In the genomic region with DNA sequence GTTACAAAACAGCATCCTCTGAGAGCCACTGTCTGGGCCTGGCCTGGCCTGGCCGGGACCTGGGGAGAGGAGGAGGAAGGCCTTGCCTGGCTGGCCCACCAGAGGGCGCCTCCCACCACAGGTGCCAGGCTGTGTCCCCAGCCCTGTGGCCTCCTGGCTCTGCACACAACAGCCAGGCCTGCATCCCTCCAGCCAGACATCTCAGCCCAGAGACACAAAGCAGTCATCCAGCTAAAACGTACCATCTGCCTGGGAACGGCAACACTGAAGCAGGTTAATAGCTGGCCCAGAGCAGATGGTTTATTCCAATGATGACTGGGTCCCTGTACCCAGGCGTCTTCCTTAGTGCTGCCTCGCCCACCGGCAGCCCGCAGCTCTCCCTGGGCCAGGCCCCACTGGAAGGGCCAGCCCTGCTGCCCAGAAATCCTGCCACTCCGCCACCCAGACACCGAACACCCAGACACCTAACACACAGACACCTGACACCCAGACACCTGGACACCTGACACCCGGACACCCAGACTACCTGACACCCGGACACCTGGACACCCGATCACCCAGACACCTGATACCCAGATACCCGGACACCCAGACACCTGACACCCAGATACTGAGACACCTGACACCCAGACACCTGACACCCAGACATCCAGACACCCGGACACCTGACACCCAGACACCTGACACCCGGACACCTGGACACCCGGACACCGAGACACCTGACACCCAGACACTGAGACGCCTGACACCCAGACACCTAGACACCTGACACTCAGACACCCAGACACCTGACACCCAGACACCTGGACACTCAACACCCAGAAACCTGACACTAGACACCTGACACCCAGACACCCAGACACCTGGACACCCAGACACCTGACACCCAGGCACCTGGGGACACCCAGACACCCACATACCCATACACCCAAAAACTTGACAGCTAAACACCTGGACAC, we compare ENCODE assay signal across 8 cellular contexts. TPM values are rescaled to one million over a fixed set of nuclear protein-coding genes. Genes with fewer than 3 reads are reported as not detected.
DNase-seq lines count a peak whose midpoint lies in the region; ATAC-seq, FAIRE-seq and TF ChIP-seq lines count a peak whose summit lies in the region.

No MANE protein-coding gene starts in this region.

- TF ChIP-seq POLR2A in A549 (IDR thresholded peaks at IDR 0.05; ENCODE audit: low read length) (no peak), GM18505 (IDR thresholded peaks at IDR 0.05; ENCODE audit: borderline replicate concordance, extremely low read depth, insufficient read depth, insufficient read length) (no peak)

- CTCF ChIA-PET in A549 (lab: Yijun Ruan, JAX): interaction anchor here (0.7 to 6.6 kb wide), 35 partner anchors 10 to 250 kb away, joined by 3 to 147 read pairs (median 4); partner anchors contain the start of genes C19orf12 and PLEKHF1
- CTCF ChIA-PET in activated CD8-positive, alpha-beta T cell treated with anti-CD3 and anti-CD28 coated beads for 36 hours (lab: Charles Lee): interaction anchor here (0.7 to 8.0 kb wide), 19 partner anchors 9 to 351 kb away, joined by 3 to 300 read pairs (median 6); partner anchors contain the start of genes C19orf12, PLEKHF1 and POP4

- ATAC-seq in A549: peak; percentile 96 to 99
- peak; percentile 87 for ATAC-seq in GM18505 (IDR thresholded peaks at IDR 0.05; ENCODE audit: unreplicated experiment)
- ATAC-seq in HG03039 (IDR thresholded peaks at IDR 0.05; ENCODE audit: unreplicated experiment): peak; percentile 90
- ATAC-seq in activated CD8-positive, alpha-beta T cell treated with anti-CD3 and anti-CD28 coated beads for 36 hours: peak; percentile 96

- POLR2A ChIA-PET in A549 (lab: Yijun Ruan, JAX): interaction anchor here (0.6 to 0.7 kb wide), 2 partner anchors 19 to 85 kb away, joined by 3 read pairs; no protein-coding TSS in a partner anchor
- POLR2A ChIA-PET in activated CD8-positive, alpha-beta T cell treated with anti-CD3 and anti-CD28 coated beads for 36 hours (lab: Charles Lee): interaction anchor here (0.6 to 2.0 kb wide), 5 partner anchors 21 to 190 kb away, joined by 3 to 14 read pairs (median 4); no protein-coding TSS in a partner anchor

- H3K4me1 Mint-ChIP-seq in activated CD8-positive, alpha-beta T cell treated with anti-CD3 and anti-CD28 coated beads for 36 hours (ENCODE audit: low read depth): peaks cover 7% of the 10 kb centered on the region

- peak; percentile 58 to 68 for TF ChIP-seq RAD21 in A549 (conservative IDR thresholded peaks at IDR 0.05 in 1 of 2, IDR thresholded peaks at IDR 0.05 in 1 of 2)

- no peaks in the 10 kb centered on the region for H3K36me3 Mint-ChIP-seq in activated CD8-positive, alpha-beta T cell treated with anti-CD3 and anti-CD28 coated beads for 36 hours (ENCODE audit: low read depth)

- intact Hi-C loops in activated CD8-positive, alpha-beta T cell treated with anti-CD3 and anti-CD28 coated beads for 36 hours (cut with micrococcal nuclease): loop anchor here (2.0 kb wide), 1 partner anchor 22 kb away; no protein-coding TSS in a partner anchor

- DNase-seq in A549 (ENCODE audit: low read depth in 1 of 2, low spot score in 1 of 2): peak; percentile 84 to 85
- peak; percentile 55 for DNase-seq in NCI-H748 (lab: John Stamatoyannopoulos, UW; ENCODE audit: unreplicated experiment)
- DNase-seq in activated CD8-positive, alpha-beta T cell treated with anti-CD3 and anti-CD28 coated beads for 36 hours: peak; percentile 91
- peak; percentile 76 for DNase-seq in effector CD4-positive, alpha-beta T cell
- DNase-seq in medulla oblongata (ENCODE audit: extremely low spot score): peak; percentile 96
- peak; percentile 66 to 72 for DNase-seq in stimulated activated CD8-positive, alpha-beta memory T cell treated with anti-CD3 and anti-CD28 coated beads, Interleukin-2, amount 100 ng/mL, for 1 hour (ENCODE audit: low read depth in 2 of 2)

- no peak overlapping the region for H3K4me3 ChIP-seq in A549

- H3K4me3 Mint-ChIP-seq in activated CD8-positive, alpha-beta T cell treated with anti-CD3 and anti-CD28 coated beads for 36 hours: no peak overlapping the region

- H3K27ac ChIP-seq in A549: no peak overlapping the region

- no peak for TF ChIP-seq EP300 in A549 (IDR thresholded peaks at IDR 0.05)

- H3K27ac Mint-ChIP-seq in activated CD8-positive, alpha-beta T cell treated with anti-CD3 and anti-CD28 coated beads for 36 hours: peak overlapping the region; percentile 21

- peak; percentile 81 for TF ChIP-seq CTCF in A549 (IDR thresholded peaks at IDR 0.05)
- peak; percentile 96 for TF ChIP-seq CTCF in activated CD8-positive, alpha-beta T cell treated with anti-CD3 and anti-CD28 coated beads for 36 hours (IDR thresholded peaks at IDR 0.05)

- 63% methylated on average over 19 of the region's 19 CpGs for WGBS in A549 (ENCODE audit: missing lambda C conversion rate)

- H3K9me3 Mint-ChIP-seq in activated CD8-positive, alpha-beta T cell treated with anti-CD3 and anti-CD28 coated beads for 36 hours: no peaks in the 10 kb centered on the region

- H3K4me1 ChIP-seq in A549: no peaks in the 10 kb centered on the region

- H3K27me3 Mint-ChIP-seq in activated CD8-positive, alpha-beta T cell treated with anti-CD3 and anti-CD28 coated beads for 36 hours: no peaks in the 10 kb centered on the region

- FAIRE-seq in A549 (lab: Jason Lieb, UNC): peak; percentile 88

- H3K4me2 ChIP-seq in A549: no peak overlapping the region

- peaks cover 13% of the 10 kb centered on the region for H3K9me3 ChIP-seq in A549

TF ChIP-seq in A549, 52 proteins besides CTCF, POLR2A, EP300 and RAD21:
- TF ChIP-seq HOXB5 (CRISPR knock-in tag; IDR thresholded peaks at IDR 0.05): no peak
- TF ChIP-seq SMC3 (IDR thresholded peaks at IDR 0.05): peak; percentile 65
- TF ChIP-seq MYC (IDR thresholded peaks at IDR 0.05; ENCODE audit: borderline replicate concordance, low read length): peak; percentile 24; the same call in 1 of the 2 replicates
- TF ChIP-seq MAX (IDR thresholded peaks at IDR 0.05): peak; percentile 26; the same call in 1 of the 2 replicates
- no peak for TF ChIP-seq RCOR1 (IDR thresholded peaks at IDR 0.05; ENCODE audit: low read depth, low read length)
- no peak for TF ChIP-seq HOXA7 (CRISPR knock-in tag; IDR thresholded peaks at IDR 0.05)

RNA-seq across cellular contexts. Expression of gene C19orf12, which starts 20.1 kb away (rescaled TPM):
- polyA plus RNA-seq in A549 (2011; rRNA removed) (33.6 and 34.3 TPM in 2 replicates), A549 (2017; fragmentation: RNase III; extraction: RNeasy Plus Mini Kit Qiagen cat#74134 plus additional on column Dnase treatment) (35.2 to 36.1 TPM (median 35.2 TPM) in 3 replicates)
- polyA plus RNA-seq in A549 (2012; cell fraction: cytosol; rRNA removed): 30.8 and 40.5 TPM in 2 replicates
- polyA plus RNA-seq in A549 (2012; cell fraction: nucleus; rRNA removed): 35.7 and 36.4 TPM in 2 replicates
- 11.6 and 15.1 TPM in 2 replicates for polyA minus RNA-seq in A549 (2011; rRNA and poly(A)+ RNA removed)
- total RNA-seq in activated CD8-positive, alpha-beta T cell treated with anti-CD3 and anti-CD28 coated beads for 36 hours: 10 to 100 TPM; 33.3 to 36.6 TPM

RNA-seq across cellular contexts. Expression of gene PLEKHF1, which starts 29.7 kb away (rescaled TPM):
- polyA plus RNA-seq in A549 (2011; rRNA removed): 2.1 and 2.3 TPM in 2 replicates
- polyA plus RNA-seq in A549 (2012; cell fraction: cytosol; rRNA removed): 7.1 and 8.7 TPM in 2 replicates
- polyA plus RNA-seq in A549 (2012; cell fraction: nucleus; rRNA removed): 9.8 and 13.2 TPM in 2 replicates
- polyA plus RNA-seq in A549 (2017; fragmentation: RNase III; extraction: RNeasy Plus Mini Kit Qiagen cat#74134 plus additional on column Dnase treatment): 4.1 to 4.4 TPM (median 4.2 TPM) in 3 replicates
- polyA minus RNA-seq in A549 (2011; rRNA and poly(A)+ RNA removed): 3.3 and 3.4 TPM in 2 replicates
- total RNA-seq in activated CD8-positive, alpha-beta T cell treated with anti-CD3 and anti-CD28 coated beads for 36 hours: 10 to 100 TPM; 30.4 to 31.7 TPM
